ENCODE assay signal across 2 cellular contexts in genomic region chr16:789451-789850, GRCh38.
TF ChIP-seq lines count a peak whose summit lies in the region.

No MANE protein-coding gene starts in this region.

TF ChIP-seq in SK-N-SH, 30 proteins besides CTCF, POLR2A, EP300 and RAD21:
- TF ChIP-seq MEF2A (IDR thresholded peaks at IDR 0.05; ENCODE audit: borderline replicate concordance, low read depth) (no peak), FOSL2 (IDR thresholded peaks at IDR 0.05; ENCODE audit: borderline replicate concordance, low read depth) (no peak), FOXM1 (IDR thresholded peaks at IDR 0.05; ENCODE audit: low read depth) (no peak), NFIC (IDR thresholded peaks at IDR 0.05; ENCODE audit: borderline replicate concordance) (no peak), CHD2 (IDR thresholded peaks at IDR 0.05; ENCODE audit: low read length, partially characterized antibody) (no peak), ELF1 (IDR thresholded peaks at IDR 0.05) (no peak), RCOR1 (IDR thresholded peaks at IDR 0.05; ENCODE audit: low read length) (no peak), TAF1 (IDR thresholded peaks at IDR 0.05; ENCODE audit: borderline replicate concordance, low read depth, low read length) (no peak), RXRA (IDR thresholded peaks at IDR 0.05; ENCODE audit: borderline replicate concordance, low read depth) (no peak)

TF ChIP-seq in SK-N-SH treated with all-trans-retinoic acid at 6 μM for 48 hours, 23 proteins besides CTCF, POLR2A, EP300 and RAD21:
- no peak for TF ChIP-seq PPARA (CRISPR knock-in tag; IDR thresholded peaks at IDR 0.05; ENCODE audit: borderline replicate concordance)
